38 cellular contexts compared by ENCODE assay signal in the genomic region with DNA sequence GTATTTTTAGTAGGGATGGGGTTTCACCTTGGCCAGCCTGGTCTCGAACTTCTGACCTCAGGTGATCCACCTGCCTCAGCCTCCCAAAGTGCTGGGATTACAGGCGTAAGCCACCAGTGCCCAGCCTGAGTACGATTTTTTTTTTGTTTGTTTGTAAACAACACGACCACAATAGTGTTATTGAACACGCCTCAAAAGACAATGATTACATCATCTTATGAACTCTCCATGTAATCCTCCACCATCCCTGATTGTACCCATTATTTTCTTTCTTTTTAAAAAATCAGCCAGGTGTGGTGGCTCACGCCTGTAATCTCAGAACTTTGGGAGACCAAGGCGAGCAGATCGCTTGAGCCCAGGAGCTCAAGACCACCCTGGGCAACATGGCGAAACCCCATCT. TPM values are rescaled to one million over a fixed set of nuclear protein-coding genes. Genes with fewer than 3 reads are reported as not detected.
"Had no signal": no experiment of that assay in that cellular context is flagged by ENCODE, and none has a peak within 500 bp of the region (broad histone marks: within the 10 kb centered on the region; RNA-seq: fewer than 3 reads in every experiment).

No MANE protein-coding gene starts in this region.

- H3K27me3 ChIP-seq: ascending aorta, cardiac muscle cell had no signal

- H3K27ac Mint-ChIP-seq: activated B cell treated with CpG ODN at 0.5 μM for 24 hours; activated CD4-positive, alpha-beta memory T cell treated with anti-CD3 and anti-CD28 coated beads for 36 hours; activated CD4-positive, alpha-beta T cell treated with anti-CD3 and anti-CD28 coated beads, Interleukin-2, amount 10 ng/mL, durations not matched to agents 24 days and 14 days; activated CD8-positive, alpha-beta memory T cell treated with anti-CD3 and anti-CD28 coated beads, Interleukin-2, amount 10 ng/mL, durations not matched to agents 7 days and 5 days; activated CD8-positive, alpha-beta T cell treated with anti-CD3 and anti-CD28 coated beads for 36 hours; activated naive CD4-positive, alpha-beta T cell treated with anti-CD3 and anti-CD28 coated beads, Interleukin-2, amount 10 ng/mL, durations not matched to agents 7 days and 5 days; activated naive CD4-positive, alpha-beta T cell treated with anti-CD3 and anti-CD28 coated beads, Interleukin-2, amount 50 U/mL, for 24 hours; activated naive CD8-positive, alpha-beta T cell; activated naive CD8-positive, alpha-beta T cell treated with anti-CD3 and anti-CD28 coated beads, Interleukin-2, amount 50 U/mL, for 24 hours; activated T-cell treated with anti-CD3 and anti-CD28 coated beads, Interleukin-2, amount 50 U/mL, for 24 hours; activated T-helper 2 cell treated with anti-CD3 and anti-CD28 coated beads, Interferon-gamma antibody, Interleukin-2, Interleukin-4, amounts not matched to agents 10 μg/mL and 5 μg/mL and 100 μg/mL, durations not matched to agents 14 hours and 24 hours and 36 hours; T-helper 1 cell treated with Interleukin-12 subunit alpha and Interleukin-12 subunit beta and Interleukin-4 antibody, amounts not matched to agents 30 μg/mL and 1 μg/mL, for 36 hours; T-helper 2 cell treated with Interferon-gamma antibody and Interleukin-4, amounts not matched to agents 5 μg/mL and 100 μg/mL, for 36 hours had no signal

- H3K36me3 ChIP-seq: ascending aorta, cardiac muscle cell had no signal

- H3K4me3 ChIP-seq: ascending aorta, cardiac muscle cell had no signal

- H3K9me3 Mint-ChIP-seq: activated B cell treated with CpG ODN at 0.5 μM for 24 hours; activated CD4-positive, alpha-beta memory T cell treated with anti-CD3 and anti-CD28 coated beads for 36 hours; activated CD8-positive, alpha-beta T cell treated with anti-CD3 and anti-CD28 coated beads for 36 hours; activated naive CD4-positive, alpha-beta T cell treated with anti-CD3 and anti-CD28 coated beads, Interleukin-2, amount 50 U/mL, for 24 hours; activated naive CD8-positive, alpha-beta T cell treated with anti-CD3 and anti-CD28 coated beads, Interleukin-2, amount 50 U/mL, for 24 hours; activated T-helper 2 cell treated with anti-CD3 and anti-CD28 coated beads, Interferon-gamma antibody, Interleukin-2, Interleukin-4, amounts not matched to agents 10 μg/mL and 5 μg/mL and 100 μg/mL, durations not matched to agents 14 hours and 24 hours and 36 hours; central memory CD8-positive, alpha-beta T cell had no signal

- ATAC-seq: activated CD8-positive, alpha-beta memory T cell treated with anti-CD3 and anti-CD28 coated beads, Interleukin-2, amount 10 ng/mL, durations not matched to agents 7 days and 5 days; activated CD8-positive, alpha-beta T cell treated with anti-CD3 and anti-CD28 coated beads for 36 hours; activated naive CD8-positive, alpha-beta T cell treated with anti-CD3 and anti-CD28 coated beads, Interleukin-2, amount 50 U/mL, for 24 hours had no signal

- H3K4me1 ChIP-seq: ascending aorta had no signal

- FAIRE-seq: bronchial epithelial cell, TTC549 had no signal

- H3K27me3 Mint-ChIP-seq: activated CD8-positive, alpha-beta memory T cell treated with anti-CD3 and anti-CD28 coated beads, Interleukin-2, amount 10 ng/mL, durations not matched to agents 7 days and 5 days; activated naive CD8-positive, alpha-beta T cell treated with anti-CD3 and anti-CD28 coated beads, Interleukin-2, amount 10 ng/mL, durations not matched to agents 7 days and 5 days had no signal

- H3K4me1 Mint-ChIP-seq: activated B cell treated with CpG ODN at 0.5 μM for 24 hours; activated CD4-positive, alpha-beta T cell treated with anti-CD3 and anti-CD28 coated beads, Interleukin-2, amount 10 ng/mL, durations not matched to agents 24 days and 14 days; activated CD8-positive, alpha-beta memory T cell treated with anti-CD3 and anti-CD28 coated beads, Interleukin-2, amount 10 ng/mL, durations not matched to agents 7 days and 5 days; activated naive CD4-positive, alpha-beta T cell treated with anti-CD3 and anti-CD28 coated beads, Interleukin-2, amount 10 ng/mL, durations not matched to agents 7 days and 5 days; activated naive CD4-positive, alpha-beta T cell treated with anti-CD3 and anti-CD28 coated beads, Interleukin-2, amount 50 U/mL, for 24 hours; activated naive CD8-positive, alpha-beta T cell treated with anti-CD3 and anti-CD28 coated beads, Interleukin-2, amount 10 ng/mL, durations not matched to agents 7 days and 5 days; activated naive CD8-positive, alpha-beta T cell treated with anti-CD3 and anti-CD28 coated beads, Interleukin-2, amount 50 U/mL, for 24 hours; brain; central memory CD8-positive, alpha-beta T cell had no signal

- H3K36me3 Mint-ChIP-seq: activated CD4-positive, alpha-beta memory T cell treated with anti-CD3 and anti-CD28 coated beads for 36 hours; activated CD8-positive, alpha-beta memory T cell treated with anti-CD3 and anti-CD28 coated beads, Interleukin-2, amount 10 ng/mL, durations not matched to agents 7 days and 5 days; activated naive CD4-positive, alpha-beta T cell treated with anti-CD3 and anti-CD28 coated beads, Interleukin-2, amount 10 ng/mL, durations not matched to agents 7 days and 5 days; activated naive CD4-positive, alpha-beta T cell treated with anti-CD3 and anti-CD28 coated beads, Interleukin-2, amount 50 U/mL, for 24 hours; activated naive CD8-positive, alpha-beta T cell; activated naive CD8-positive, alpha-beta T cell treated with anti-CD3 and anti-CD28 coated beads, Interleukin-2, amount 10 ng/mL, durations not matched to agents 7 days and 5 days; brain had no signal

- H3K4me3 Mint-ChIP-seq: activated B cell treated with CpG ODN at 0.5 μM for 24 hours; activated CD4-positive, alpha-beta memory T cell treated with anti-CD3 and anti-CD28 coated beads for 36 hours; activated CD4-positive, alpha-beta T cell treated with anti-CD3 and anti-CD28 coated beads, Interleukin-2, amount 10 ng/mL, durations not matched to agents 24 days and 14 days; activated CD8-positive, alpha-beta memory T cell treated with anti-CD3 and anti-CD28 coated beads, Interleukin-2, amount 10 ng/mL, durations not matched to agents 7 days and 5 days; activated CD8-positive, alpha-beta T cell treated with anti-CD3 and anti-CD28 coated beads for 36 hours; activated naive CD4-positive, alpha-beta T cell treated with anti-CD3 and anti-CD28 coated beads, Interleukin-2, amount 10 ng/mL, durations not matched to agents 7 days and 5 days; activated naive CD4-positive, alpha-beta T cell treated with anti-CD3 and anti-CD28 coated beads, Interleukin-2, amount 50 U/mL, for 24 hours; activated naive CD8-positive, alpha-beta T cell; activated naive CD8-positive, alpha-beta T cell treated with anti-CD3 and anti-CD28 coated beads, Interleukin-2, amount 10 ng/mL, durations not matched to agents 7 days and 5 days; activated naive CD8-positive, alpha-beta T cell treated with anti-CD3 and anti-CD28 coated beads, Interleukin-2, amount 50 U/mL, for 24 hours; activated T-cell treated with anti-CD3 and anti-CD28 coated beads, Interleukin-2, amount 50 U/mL, for 24 hours; brain; central memory CD8-positive, alpha-beta T cell; T-helper 1 cell treated with Interleukin-12 subunit alpha and Interleukin-12 subunit beta and Interleukin-4 antibody, amounts not matched to agents 30 μg/mL and 1 μg/mL, for 36 hours; T-helper 2 cell treated with Interferon-gamma antibody and Interleukin-4, amounts not matched to agents 5 μg/mL and 100 μg/mL, for 36 hours had no signal

- DNase-seq: activated B cell treated with CpG ODN at 0.5 μM for 24 hours; activated CD4-positive, alpha-beta memory T cell treated with anti-CD3 and anti-CD28 coated beads for 36 hours; activated CD4-positive, alpha-beta T cell treated with anti-CD3 and anti-CD28 coated beads for 4 hours; activated CD4-positive, alpha-beta T cell treated with anti-CD3 and anti-CD28 coated beads, Interleukin-2, amount 10 ng/mL, durations not matched to agents 24 days and 14 days; activated CD4-positive, alpha-beta T cell treated with anti-CD3 and anti-CD28 coated beads, Interleukin-2, amount 50 U/mL, for 1 hour; activated CD4-positive, alpha-beta T cell treated with anti-CD3 and anti-CD28 coated beads, Interleukin-2, amount 50 U/mL, for 4 hours; activated CD4-positive, CD25-positive, alpha-beta regulatory T cell treated with anti-CD3 and anti-CD28 coated beads, Interleukin-2, amount 50 U/mL, for 72 hours; activated CD8-positive, alpha-beta memory T cell treated with anti-CD3 and anti-CD28 coated beads for 24 hours; activated CD8-positive, alpha-beta memory T cell treated with anti-CD3 and anti-CD28 coated beads, Interleukin-2, amount 10 ng/mL, durations not matched to agents 7 days and 5 days; activated CD8-positive, alpha-beta memory T cell treated with anti-CD3 and anti-CD28 coated beads, Interleukin-2, amount 50 U/mL, for 48 hours; activated CD8-positive, alpha-beta T cell treated with anti-CD3 and anti-CD28 coated beads for 36 hours; activated effector memory CD4-positive, alpha-beta T cell treated with Interleukin-2 at 50 U/mL for 16 hours; activated gamma-delta T cell; activated naive CD4-positive, alpha-beta T cell treated with anti-CD3 and anti-CD28 coated beads, Interleukin-2, amount 10 ng/mL, durations not matched to agents 7 days and 5 days; activated naive CD4-positive, alpha-beta T cell treated with Interleukin-2 at 50 U/mL for 16 hours; activated naive CD8-positive, alpha-beta T cell treated with anti-CD3 and anti-CD28 coated beads, Interleukin-2, amount 10 ng/mL, durations not matched to agents 7 days and 5 days; activated naive CD8-positive, alpha-beta T cell treated with anti-CD3 and anti-CD28 coated beads, Interleukin-2, amount 50 U/mL, for 24 hours; activated T-cell treated with anti-CD3 and anti-CD28 coated beads, Interleukin-2, amount 50 U/mL, for 24 hours; activated T-cell treated with anti-CD3 and anti-CD28 coated beads, Interleukin-2, amount 50 U/mL, for 48 hours; amygdala; anterior cingulate cortex; caudate nucleus; cerebellar nuclear complex; T-helper 1 cell; T-helper 2 cell; T-helper 9 cell had no signal

- H3K9me3 ChIP-seq: ascending aorta had no signal

- H3K27ac ChIP-seq: ascending aorta, cardiac muscle cell, VCaP had no signal

RNA-seq across cellular contexts. Expression of a gene that starts 25.1 kb away (rescaled TPM):
- total RNA-seq: activated B cell treated with CpG ODN at 0.5 μM for 24 hours; activated CD4-positive, alpha-beta memory T cell treated with anti-CD3 and anti-CD28 coated beads for 36 hours; activated CD4-positive, alpha-beta T cell treated with anti-CD3 and anti-CD28 coated beads, Interleukin-2, amount 10 ng/mL, durations not matched to agents 24 days and 14 days; activated CD8-positive, alpha-beta memory T cell treated with anti-CD3 and anti-CD28 coated beads, Interleukin-2, amount 10 ng/mL, durations not matched to agents 7 days and 5 days; activated CD8-positive, alpha-beta T cell treated with anti-CD3 and anti-CD28 coated beads for 36 hours; activated naive CD8-positive, alpha-beta T cell treated with anti-CD3 and anti-CD28 coated beads, Interleukin-2, amount 10 ng/mL, durations not matched to agents 7 days and 5 days; activated T-helper 2 cell treated with anti-CD3 and anti-CD28 coated beads, Interferon-gamma antibody, Interleukin-2, Interleukin-4, amounts not matched to agents 10 μg/mL and 5 μg/mL and 100 μg/mL, durations not matched to agents 14 hours and 24 hours and 36 hours had no signal
